Comparison of ENCODE assay signal across 22 cellular contexts in the genomic region with DNA sequence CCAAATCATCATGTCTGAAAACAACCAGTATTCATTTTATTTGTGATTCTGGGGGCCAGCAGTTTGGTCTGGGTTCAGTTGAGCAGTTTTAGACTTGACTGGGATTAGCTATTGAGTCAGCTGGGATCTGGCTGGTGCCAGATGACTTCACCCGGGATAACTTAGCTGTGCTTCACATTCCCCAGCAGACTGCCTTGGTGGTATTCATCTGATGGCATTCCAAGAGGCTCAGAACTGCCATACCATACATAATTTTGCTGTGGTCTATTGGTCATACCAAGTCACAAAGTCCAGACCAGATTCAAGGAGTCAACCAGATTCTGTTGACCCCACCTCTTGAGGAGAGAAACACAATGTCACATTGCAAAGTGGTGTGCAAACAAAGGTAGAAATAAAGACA. TPM values are rescaled to one million over a fixed set of nuclear protein-coding genes. Genes with fewer than 3 reads are reported as not detected.
"Had no signal": no experiment of that assay in that cellular context is flagged by ENCODE, and none has a peak within 500 bp of the region (broad histone marks: within the 10 kb centered on the region; RNA-seq: fewer than 3 reads in every experiment).

No MANE protein-coding gene starts in this region.

- H3K27ac ChIP-seq: breast epithelium, gastrocnemius medialis, heart right ventricle, pancreas, thyroid gland, uterus had no signal

- H3K4me3 ChIP-seq: breast epithelium, gastrocnemius medialis, heart right ventricle, pancreas, thyroid gland, uterus had no signal

- H3K36me3 ChIP-seq: breast epithelium, gastrocnemius medialis, heart right ventricle, pancreas, thyroid gland, uterus had no signal

- DNase-seq: activated CD4-positive, alpha-beta memory T cell treated with anti-CD3 and anti-CD28 coated beads, Interleukin-2, amount 10 ng/mL, durations not matched to agents 7 days and 5 days; activated CD4-positive, alpha-beta T cell treated with anti-CD3 and anti-CD28 coated beads for 4 hours; activated effector memory CD4-positive, alpha-beta T cell treated with anti-CD3 and anti-CD28 coated beads, Interleukin-2, amount 50 U/mL, for 16 hours; activated T-cell treated with anti-CD3 and anti-CD28 coated beads, Interleukin-2, amount 50 U/mL, for 48 hours; amniotic stem cell; cerebellar nuclear complex; effector CD8-positive, alpha-beta T cell; gastrocnemius medialis; heart right ventricle; naive thymus-derived CD8-positive, alpha-beta T cell; pancreas; stimulated activated CD4-positive, alpha-beta T cell treated with anti-CD3 and anti-CD28 coated beads, Interleukin-2, amount 100 ng/mL, for 48 hours; T-helper 17 cell; thyroid gland; uterus had no signal

- ATAC-seq: activated naive CD4-positive, alpha-beta T cell treated with anti-CD3 and anti-CD28 coated beads, Interleukin-2, amount 50 U/mL, for 72 hours; gastrocnemius medialis; heart right ventricle; left lobe of liver; naive thymus-derived CD8-positive, alpha-beta T cell; pancreas; stimulated activated memory B cell treated with anti-CD40 and anti-IgM and Interleukin-4, amounts not matched to agents 10 μg/mL and 1 μg/mL and 100 μg/mL, for 72 hours; T-helper 17 cell had no signal

- H3K9me3 ChIP-seq: breast epithelium, gastrocnemius medialis, pancreas, thyroid gland, uterus had no signal

- H3K4me1 ChIP-seq: breast epithelium, gastrocnemius medialis, heart right ventricle, pancreas, thyroid gland, uterus had no signal

- H3K27me3 ChIP-seq: breast epithelium, gastrocnemius medialis, heart right ventricle, pancreas, thyroid gland, uterus had no signal

RNA-seq across cellular contexts. Expression of gene FSHR, which starts 7.8 kb away (rescaled TPM):
- total RNA-seq: activated CD4-positive, alpha-beta memory T cell treated with anti-CD3 and anti-CD28 coated beads, Interleukin-2, amount 10 ng/mL, durations not matched to agents 7 days and 5 days; activated naive CD4-positive, alpha-beta T cell treated with anti-CD3 and anti-CD28 coated beads, Interleukin-2, amount 50 U/mL, for 72 hours; breast epithelium; fibroblast of lung; gastrocnemius medialis; left lobe of liver; lung microvascular endothelial cell; mononuclear cell; naive thymus-derived CD8-positive, alpha-beta T cell; pancreas; T-helper 17 cell; uterus had no signal
- polyA plus RNA-seq: fibroblast of lung; heart right ventricle; naive thymus-derived CD8-positive, alpha-beta T cell; pancreas had no signal
